In genomic region chr11:8383627-8384026, GRCh38 we compare ENCODE assay signal across 20 cellular contexts.
DNase-seq lines count a peak whose midpoint lies in the region; ATAC-seq and TF ChIP-seq lines count a peak whose summit lies in the region.
"Had no signal": no experiment of that assay in that cellular context is flagged by ENCODE, and none has a peak within 500 bp of the region (broad histone marks: within the 10 kb centered on the region; RNA-seq: fewer than 3 reads in every experiment).

No MANE protein-coding gene starts in this region.

- H3K4me1 ChIP-seq in parathyroid adenoma (peaks cover 7% of the 10 kb centered on the region), stomach smooth muscle (ENCODE audit: control insufficient read depth, insufficient read depth, low read length) (peaks cover 10% of the 10 kb centered on the region)
- H3K4me1 ChIP-seq: A549; BE2C; BLaER1 treated with 17β-estradiol and CSF1 and Interleukin-3, amounts not matched to agents 10 nM and 100 nM had no signal

- H3K27me3 ChIP-seq in parathyroid adenoma (ENCODE audit: control insufficient read depth, insufficient read depth, low read length) (no peaks in the 10 kb centered on the region), stomach smooth muscle (ENCODE audit: control insufficient read depth in 1 of 2, insufficient read depth in 2 of 2, low read length in 2 of 2) (no peaks in the 10 kb centered on the region)
- H3K27me3 ChIP-seq: BE2C; BLaER1 treated with 17β-estradiol and CSF1 and Interleukin-3, amounts not matched to agents 10 nM and 100 nM had no signal

- H3K36me3 ChIP-seq in parathyroid adenoma (ENCODE audit: control insufficient read depth, insufficient read depth, low read length), result no peaks in the 10 kb centered on the region
- H3K36me3 ChIP-seq in stomach smooth muscle (ENCODE audit: control insufficient read depth in 2 of 2, insufficient read depth in 2 of 2, low read length in 2 of 2), result no peaks in the 10 kb centered on the region
- H3K36me3 ChIP-seq: BE2C; BLaER1 treated with 17β-estradiol and CSF1 and Interleukin-3, amounts not matched to agents 10 nM and 100 nM had no signal

- DNase-seq in coronary artery (ENCODE audit: low spot score) (peak; percentile 53), left cardiac atrium (no peak), T-helper 2 cell (no peak)
- no peak for DNase-seq in activated CD4-positive, CD25-positive, alpha-beta regulatory T cell treated with anti-CD3 and anti-CD28 coated beads, Interleukin-2, amount 50 U/mL, for 72 hours
- no peak for DNase-seq in stimulated activated CD4-positive, alpha-beta T cell treated with anti-CD3 and anti-CD28 coated beads, Interleukin-4, amount 100 ng/mL, for 24 hours
- DNase-seq: 8988T; AML-193; BE2C; CD4-positive, alpha-beta T cell; CD8-positive, alpha-beta memory T cell; DMS 273 treated with DMSO at 0.1 percent for 48 hours; GDM1 had no signal

- no peak overlapping the region for H3K4me2 ChIP-seq in parathyroid adenoma (ENCODE audit: low read length)
- H3K4me2 ChIP-seq: A549; BLaER1 treated with 17β-estradiol and CSF1 and Interleukin-3, amounts not matched to agents 10 nM and 100 nM; GM23338 had no signal

- 0 out of 2 replicates have a peak overlapping the region, but pooled peaks have one; percentile 62 for H3K27ac ChIP-seq in VCaP
- no peak overlapping the region for H3K27ac ChIP-seq in coronary artery
- no peak overlapping the region for H3K27ac ChIP-seq in parathyroid adenoma
- H3K27ac ChIP-seq in stomach smooth muscle (ENCODE audit: low read length), result peak overlapping the region; percentile 62
- H3K27ac ChIP-seq: A549; BLaER1 treated with 17β-estradiol and CSF1 and Interleukin-3, amounts not matched to agents 10 nM and 100 nM had no signal

- TF ChIP-seq CTCF in VCaP (conservative IDR thresholded peaks at IDR 0.05) (no peak), coronary artery (IDR thresholded peaks at IDR 0.05) (no peak), parathyroid adenoma (IDR thresholded peaks at IDR 0.05) (no peak)

- no peak overlapping the region for H3K9ac ChIP-seq in parathyroid adenoma
- H3K9ac ChIP-seq in stomach smooth muscle (ENCODE audit: low read length in 2 of 2), result no peak overlapping the region
- H3K9ac ChIP-seq: BLaER1 treated with 17β-estradiol and CSF1 and Interleukin-3, amounts not matched to agents 10 nM and 100 nM had no signal

- peak overlapping the region; percentile 42 for H2AFZ ChIP-seq in parathyroid adenoma
- H2AFZ ChIP-seq: GM23338 had no signal

- no peaks in the 10 kb centered on the region for H3K79me2 ChIP-seq in parathyroid adenoma

- H3K9me3 ChIP-seq in parathyroid adenoma (ENCODE audit: control insufficient read depth, low read length) (no peaks in the 10 kb centered on the region), stomach smooth muscle (ENCODE audit: control insufficient read depth in 2 of 2, low read length in 2 of 2) (no peaks in the 10 kb centered on the region)
- H3K9me3 ChIP-seq: A549; BE2C; BLaER1 treated with 17β-estradiol and CSF1 and Interleukin-3, amounts not matched to agents 10 nM and 100 nM had no signal

- no peak for ATAC-seq in left cardiac atrium
- ATAC-seq: GM12878, HCT116 had no signal

- intact Hi-C loops in left cardiac atrium (cut with DNase I), result no loop called here

- H3K4me3 ChIP-seq in coronary artery (no peak overlapping the region), parathyroid adenoma (ENCODE audit: low read depth, low read length) (no peak overlapping the region), stomach smooth muscle (ENCODE audit: low read length in 2 of 2) (no peak overlapping the region)
- H3K4me3 ChIP-seq: A549; BLaER1 treated with 17β-estradiol and CSF1 and Interleukin-3, amounts not matched to agents 10 nM and 100 nM; GM12878; GM23338 had no signal

Comparison
In these comparisons a context has a peak if more than half of its experiments do, and no peak if none do; other contexts are left out.
1. H3K27ac ChIP-seq: peak in VCaP (single experiment) and stomach smooth muscle (single experiment); none in coronary artery (0 of 2) and parathyroid adenoma (single experiment).